ENCODE assay signal across 1 cellular context in the genomic region with DNA sequence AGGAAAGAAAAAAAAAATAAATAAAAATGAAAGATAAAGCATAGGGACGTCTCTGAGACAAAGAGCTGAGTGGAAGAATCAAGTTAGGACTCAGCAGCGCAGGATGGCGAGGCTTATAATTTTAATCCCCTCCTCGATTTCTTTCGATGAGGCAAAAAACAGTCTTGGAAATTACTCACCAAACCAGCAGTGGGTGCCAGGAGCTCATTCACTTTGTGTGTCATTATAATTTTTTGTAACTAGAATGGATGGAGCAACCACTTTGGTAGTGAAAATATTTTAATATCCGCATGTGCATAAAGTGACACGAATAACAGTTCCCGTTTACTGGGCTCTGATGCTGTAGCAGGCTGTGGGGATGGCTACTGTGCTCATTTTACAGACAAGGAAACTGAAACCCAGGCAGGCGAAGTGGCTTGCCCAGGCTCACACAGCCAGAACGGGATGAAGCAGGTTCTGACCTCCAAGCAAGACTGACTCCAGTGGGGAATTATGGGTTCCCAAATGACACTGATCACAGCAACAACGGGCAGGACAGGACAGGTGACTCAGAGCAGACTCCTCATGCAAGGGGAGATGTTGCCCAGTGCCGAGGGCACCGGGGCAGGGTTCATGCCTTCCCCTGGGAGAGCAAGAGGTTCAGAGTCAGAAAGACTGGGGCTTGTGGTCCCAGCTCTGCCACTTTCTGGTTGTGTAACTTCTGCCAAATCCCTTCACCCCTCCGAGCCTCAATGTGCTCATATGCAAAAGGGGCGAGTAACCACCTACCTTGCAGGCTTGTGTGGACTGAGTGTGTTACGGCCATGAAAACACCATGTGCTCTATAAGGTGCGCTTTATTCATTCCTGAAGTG.
A peak's percentile ranks its signal among the peaks of the same experiment; 100 is the strongest.
TF ChIP-seq lines count a peak whose summit lies in the region.

No MANE protein-coding gene starts in this region.

TF ChIP-seq in GM12878, 131 proteins besides CTCF, POLR2A, EP300 and RAD21 (continued from another document):
- TF ChIP-seq, protein P1, sequence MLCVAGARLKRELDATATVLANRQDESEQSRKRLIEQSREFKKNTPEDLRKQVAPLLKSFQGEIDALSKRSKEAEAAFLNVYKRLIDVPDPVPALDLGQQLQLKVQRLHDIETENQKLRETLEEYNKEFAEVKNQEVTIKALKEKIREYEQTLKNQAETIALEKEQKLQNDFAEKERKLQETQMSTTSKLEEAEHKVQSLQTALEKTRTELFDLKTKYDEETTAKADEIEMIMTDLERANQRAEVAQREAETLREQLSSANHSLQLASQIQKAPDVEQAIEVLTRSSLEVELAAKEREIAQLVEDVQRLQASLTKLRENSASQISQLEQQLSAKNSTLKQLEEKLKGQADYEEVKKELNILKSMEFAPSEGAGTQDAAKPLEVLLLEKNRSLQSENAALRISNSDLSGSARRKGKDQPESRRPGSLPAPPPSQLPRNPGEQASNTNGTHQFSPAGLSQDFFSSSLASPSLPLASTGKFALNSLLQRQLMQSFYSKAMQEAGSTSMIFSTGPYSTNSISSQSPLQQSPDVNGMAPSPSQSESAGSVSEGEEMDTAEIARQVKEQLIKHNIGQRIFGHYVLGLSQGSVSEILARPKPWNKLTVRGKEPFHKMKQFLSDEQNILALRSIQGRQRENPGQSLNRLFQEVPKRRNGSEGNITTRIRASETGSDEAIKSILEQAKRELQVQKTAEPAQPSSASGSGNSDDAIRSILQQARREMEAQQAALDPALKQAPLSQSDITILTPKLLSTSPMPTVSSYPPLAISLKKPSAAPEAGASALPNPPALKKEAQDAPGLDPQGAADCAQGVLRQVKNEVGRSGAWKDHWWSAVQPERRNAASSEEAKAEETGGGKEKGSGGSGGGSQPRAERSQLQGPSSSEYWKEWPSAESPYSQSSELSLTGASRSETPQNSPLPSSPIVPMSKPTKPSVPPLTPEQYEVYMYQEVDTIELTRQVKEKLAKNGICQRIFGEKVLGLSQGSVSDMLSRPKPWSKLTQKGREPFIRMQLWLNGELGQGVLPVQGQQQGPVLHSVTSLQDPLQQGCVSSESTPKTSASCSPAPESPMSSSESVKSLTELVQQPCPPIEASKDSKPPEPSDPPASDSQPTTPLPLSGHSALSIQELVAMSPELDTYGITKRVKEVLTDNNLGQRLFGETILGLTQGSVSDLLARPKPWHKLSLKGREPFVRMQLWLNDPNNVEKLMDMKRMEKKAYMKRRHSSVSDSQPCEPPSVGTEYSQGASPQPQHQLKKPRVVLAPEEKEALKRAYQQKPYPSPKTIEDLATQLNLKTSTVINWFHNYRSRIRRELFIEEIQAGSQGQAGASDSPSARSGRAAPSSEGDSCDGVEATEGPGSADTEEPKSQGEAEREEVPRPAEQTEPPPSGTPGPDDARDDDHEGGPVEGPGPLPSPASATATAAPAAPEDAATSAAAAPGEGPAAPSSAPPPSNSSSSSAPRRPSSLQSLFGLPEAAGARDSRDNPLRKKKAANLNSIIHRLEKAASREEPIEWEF (IDR thresholded peaks at IDR 0.05; ENCODE audit: insufficient replicate concordance, low read depth, low read length): no peak
- TF ChIP-seq NFXL1 (IDR thresholded peaks at IDR 0.05; ENCODE audit: borderline replicate concordance): no peak
- no peak for TF ChIP-seq MYC (IDR thresholded peaks at IDR 0.05; ENCODE audit: insufficient read depth, insufficient read length, insufficient replicate concordance, low read length, severe bottlenecking)
- no peak for TF ChIP-seq PML (IDR thresholded peaks at IDR 0.05; ENCODE audit: low read length)
- TF ChIP-seq IRF3 (IDR thresholded peaks at IDR 0.05): no peak
- peak; percentile 56; the same call in 1 of the 2 replicates for TF ChIP-seq IKZF1 (conservative IDR thresholded peaks at IDR 0.05)
- TF ChIP-seq NR2F1 (conservative IDR thresholded peaks at IDR 0.05): peak; percentile 45
- no peak for TF ChIP-seq E2F8 (IDR thresholded peaks at IDR 0.05; ENCODE audit: low read depth, partially characterized antibody)
- peak in 1 of 2 experiments; percentile 34; a peak in 1 of 4 replicates for TF ChIP-seq IKZF2 (IDR thresholded peaks at IDR 0.05)
- TF ChIP-seq EED (IDR thresholded peaks at IDR 0.05; ENCODE audit: low read depth): no peak
- TF ChIP-seq ZBTB11 (CRISPR knock-in tag; IDR thresholded peaks at IDR 0.05): no peak
- TF ChIP-seq ZNF217 (IDR thresholded peaks at IDR 0.05): 0 out of 2 replicates have a peak, but pooled peaks have one; percentile 48
- TF ChIP-seq SMC3 (IDR thresholded peaks at IDR 0.05; ENCODE audit: borderline replicate concordance, low read length): no peak
- TF ChIP-seq, protein P2, sequence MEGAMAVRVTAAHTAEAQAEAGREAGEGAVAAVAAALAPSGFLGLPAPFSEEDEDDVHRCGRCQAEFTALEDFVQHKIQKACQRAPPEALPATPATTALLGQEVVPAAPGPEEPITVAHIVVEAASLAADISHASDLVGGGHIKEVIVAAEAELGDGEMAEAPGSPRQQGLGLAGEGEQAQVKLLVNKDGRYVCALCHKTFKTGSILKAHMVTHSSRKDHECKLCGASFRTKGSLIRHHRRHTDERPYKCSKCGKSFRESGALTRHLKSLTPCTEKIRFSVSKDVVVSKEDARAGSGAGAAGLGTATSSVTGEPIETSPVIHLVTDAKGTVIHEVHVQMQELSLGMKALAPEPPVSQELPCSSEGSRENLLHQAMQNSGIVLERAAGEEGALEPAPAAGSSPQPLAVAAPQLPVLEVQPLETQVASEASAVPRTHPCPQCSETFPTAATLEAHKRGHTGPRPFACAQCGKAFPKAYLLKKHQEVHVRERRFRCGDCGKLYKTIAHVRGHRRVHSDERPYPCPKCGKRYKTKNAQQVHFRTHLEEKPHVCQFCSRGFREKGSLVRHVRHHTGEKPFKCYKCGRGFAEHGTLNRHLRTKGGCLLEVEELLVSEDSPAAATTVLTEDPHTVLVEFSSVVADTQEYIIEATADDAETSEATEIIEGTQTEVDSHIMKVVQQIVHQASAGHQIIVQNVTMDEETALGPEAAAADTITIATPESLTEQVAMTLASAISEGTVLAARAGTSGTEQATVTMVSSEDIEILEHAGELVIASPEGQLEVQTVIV (IDR thresholded peaks at IDR 0.05; ENCODE audit: borderline replicate concordance, partially characterized antibody): no peak
- 0 out of 2 replicates have a peak, but pooled peaks have one; percentile 36 for TF ChIP-seq SMARCA5 (IDR thresholded peaks at IDR 0.05)
